Comparison of ENCODE assay signal across 10 cellular contexts in genomic region chr11:107043242-107043991, GRCh38. TPM values are rescaled to one million over a fixed set of nuclear protein-coding genes. Genes with fewer than 3 reads are reported as not detected.
DNase-seq lines count a peak whose midpoint lies in the region; ATAC-seq, FAIRE-seq and TF ChIP-seq lines count a peak whose summit lies in the region.
"Had no signal": no experiment of that assay in that cellular context is flagged by ENCODE, and none has a peak within 500 bp of the region (broad histone marks: within the 10 kb centered on the region; RNA-seq: fewer than 3 reads in every experiment).

No MANE protein-coding gene starts in this region.

- H3K36me3 ChIP-seq in left lung: no peaks in the 10 kb centered on the region
- H3K36me3 ChIP-seq in WERI-Rb-1: no peaks in the 10 kb centered on the region

- TF ChIP-seq CTCF in left lung (IDR thresholded peaks at IDR 0.05): no peak
- TF ChIP-seq CTCF in WERI-Rb-1 (IDR thresholded peaks at IDR 0.05; ENCODE audit: low read depth, low read length): no peak
- TF ChIP-seq CTCF in progenitor cell of endocrine pancreas (IDR thresholded peaks at IDR 0.05; ENCODE audit: unreplicated experiment): no peak

- peaks cover 7% of the 10 kb centered on the region for H3K9me3 Mint-ChIP-seq in progenitor cell of endocrine pancreas (ENCODE audit: low read depth)

- H3K36me3 Mint-ChIP-seq in progenitor cell of endocrine pancreas (ENCODE audit: insufficient read depth): peaks cover 3% of the 10 kb centered on the region

- no peaks in the 10 kb centered on the region for H3K4me1 ChIP-seq in left lung

- H3K9me3 ChIP-seq in left lung (no peaks in the 10 kb centered on the region), WERI-Rb-1 (ENCODE audit: severe bottlenecking) (no peaks in the 10 kb centered on the region)

- ATAC-seq in HG02642 (IDR thresholded peaks at IDR 0.05; ENCODE audit: poor library complexity, unreplicated experiment): peak; percentile 82
- ATAC-seq in left lung: peak; percentile 65

- no peak overlapping the region for H3K27ac ChIP-seq in left lung
- no peak overlapping the region for H3K27ac ChIP-seq in WERI-Rb-1

- H3K4me3 ChIP-seq in left lung (no peak overlapping the region), WERI-Rb-1 (ENCODE audit: low read depth, low read length) (no peak overlapping the region)

- H3K27me3 Mint-ChIP-seq in progenitor cell of endocrine pancreas: no peaks in the 10 kb centered on the region

- H3K4me3 Mint-ChIP-seq in progenitor cell of endocrine pancreas (ENCODE audit: low read depth): no peak overlapping the region

- H3K27me3 ChIP-seq in left lung (no peaks in the 10 kb centered on the region), WERI-Rb-1 (ENCODE audit: insufficient read depth, low read depth, severe bottlenecking) (no peaks in the 10 kb centered on the region)

- H3K27ac Mint-ChIP-seq in progenitor cell of endocrine pancreas: no peak overlapping the region

- H3K4me1 Mint-ChIP-seq in progenitor cell of endocrine pancreas (ENCODE audit: low read depth): no peaks in the 10 kb centered on the region

- DNase-seq in GM18507 (ENCODE audit: extremely low spot score, insufficient read length, low read depth) (no peak), NCI-H226 (peak; percentile 93), left lung (no peak), WERI-Rb-1 (no peak), progenitor cell of endocrine pancreas (ENCODE audit: low spot score, unreplicated experiment) (no peak), DMS79 treated with DMSO at 0.1 percent for 48 hours (lab: John Stamatoyannopoulos, UW) (no peak), NCI-H1092 treated with DMSO at 0.1 percent for 48 hours (lab: John Stamatoyannopoulos, UW) (no peak)
- DNase-seq: NCI-H1105 had no signal

- FAIRE-seq in GM18507 (lab: Jason Lieb, UNC): peak; percentile 44
- FAIRE-seq: endometrium had no signal

- intact Hi-C loops in left lung (cut with DNase I): no loop called here

RNA-seq across cellular contexts. Expression of gene GUCY1A2, which starts 25.1 kb away (rescaled TPM):
- 10 to 100 TPM; 15.6 to 31.7 TPM for total RNA-seq in left lung
- 36.5 and 38.5 TPM in 2 replicates for total RNA-seq in progenitor cell of endocrine pancreas
